Comparison of ENCODE assay signal across 1 cellular context in genomic region chr15:100683434-100683833, GRCh38.
TF ChIP-seq lines count a peak whose summit lies in the region.

No MANE protein-coding gene starts in this region.

TF ChIP-seq in IMR-90, 13 proteins besides CTCF, POLR2A, EP300 and RAD21 (continued from another document):
- TF ChIP-seq ELK1 (IDR thresholded peaks at IDR 0.05; ENCODE audit: borderline replicate concordance, low read depth, low read length) (no peak), FOS (IDR thresholded peaks at IDR 0.05; ENCODE audit: low read depth, low read length) (no peak)
